Comparison of ENCODE assay signal across 13 cellular contexts in the genomic region with DNA sequence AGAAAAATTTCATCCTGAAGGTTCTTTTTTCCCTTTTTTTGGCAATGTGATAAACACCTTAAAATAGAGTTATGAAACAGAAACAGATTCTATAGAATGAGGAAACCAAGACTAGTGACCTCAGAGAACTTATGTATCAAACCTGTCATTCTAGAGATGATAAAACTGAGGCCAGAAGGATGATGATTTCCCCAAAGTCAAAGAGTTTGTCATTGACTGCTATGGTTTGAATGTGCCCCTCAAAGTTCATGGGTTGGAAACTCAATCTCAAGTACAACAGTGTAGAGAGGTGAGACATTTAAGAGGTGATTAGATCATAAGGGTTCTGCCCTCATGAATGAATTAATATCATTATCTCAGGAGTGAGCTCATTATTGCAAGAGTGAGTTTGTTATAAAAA. TPM values are rescaled to one million over a fixed set of nuclear protein-coding genes. Genes with fewer than 3 reads are reported as not detected.
DNase-seq lines count a peak whose midpoint lies in the region; ATAC-seq and TF ChIP-seq lines count a peak whose summit lies in the region.
"Had no signal": no experiment of that assay in that cellular context is flagged by ENCODE, and none has a peak within 500 bp of the region (broad histone marks: within the 10 kb centered on the region; RNA-seq: fewer than 3 reads in every experiment).

No MANE protein-coding gene starts in this region.

- H3K36me3 ChIP-seq in muscle layer of duodenum (ENCODE audit: control insufficient read depth in 1 of 2, insufficient read depth in 2 of 2, low read length in 2 of 2) (no peaks in the 10 kb centered on the region), testis (ENCODE audit: low read depth, missing control alignments) (no peaks in the 10 kb centered on the region)

- DNase-seq in testis (no peak), NCI-H2171 (lab: John Stamatoyannopoulos, UW) (no peak), DMS 273 (lab: John Stamatoyannopoulos, UW; ENCODE audit: unreplicated experiment) (no peak), DMS79 (lab: John Stamatoyannopoulos, UW) (no peak)
- DNase-seq: activated naive CD4-positive, alpha-beta T cell; COR-L47; HFFc6; IMR-90 had no signal

- H3K4me3 ChIP-seq in muscle layer of duodenum (ENCODE audit: low read depth in 1 of 2, low read length in 2 of 2) = no peak overlapping the region
- no peak overlapping the region for H3K4me3 ChIP-seq in testis

- H3K27me3 ChIP-seq in muscle layer of duodenum (ENCODE audit: low read depth, low read length) = no peaks in the 10 kb centered on the region
- no peaks in the 10 kb centered on the region for H3K27me3 ChIP-seq in testis

- TF ChIP-seq CTCF in testis (IDR thresholded peaks at IDR 0.05) = no peak

- TF ChIP-seq POLR2A in testis (IDR thresholded peaks at IDR 0.05) = no peak

- H3K9me3 ChIP-seq in muscle layer of duodenum (ENCODE audit: control insufficient read depth in 1 of 2, low read length in 2 of 2) (no peaks in the 10 kb centered on the region), testis (no peaks in the 10 kb centered on the region)

- H3K4me1 ChIP-seq in muscle layer of duodenum (ENCODE audit: control insufficient read depth in 1 of 2, insufficient read depth in 2 of 2, low read length in 2 of 2) (peaks cover 0 to 4% of the 10 kb centered on the region in 2 donors), testis (no peaks in the 10 kb centered on the region)

- intact Hi-C loops in testis (cut with DNase I; ENCODE audit: low total_unique reads) = no loop called here

- H3K27ac ChIP-seq in muscle layer of duodenum (ENCODE audit: low read length) (peak overlapping the region; percentile 25), testis (no peak overlapping the region)

- ATAC-seq in GM18520 (IDR thresholded peaks at IDR 0.05; ENCODE audit: unreplicated experiment) (peak; percentile 34), GM21529 (IDR thresholded peaks at IDR 0.05; ENCODE audit: unreplicated experiment) (peak; percentile 42), HG03521 (IDR thresholded peaks at IDR 0.05; ENCODE audit: unreplicated experiment) (peak; percentile 53)
- ATAC-seq: natural killer cell treated with Interleukin-12 subunit alpha and Interleukin-12 subunit beta and Interleukin-15 and Interleukin-18, amount 100 ng/mL, for 72 hours had no signal

RNA-seq across cellular contexts. Expression of gene BEND5, which starts 13.7 kb away (rescaled TPM):
- 1 to 10 TPM; 6.4 to 7.1 TPM for total RNA-seq in testis
- polyA plus RNA-seq in testis (ENCODE audit: insufficient read depth, low read depth, low replicate concordance) = 5.8 TPM
- total RNA-seq: HFFc6 had no signal
